Comparison of ENCODE assay signal across 18 cellular contexts in the genomic region with DNA sequence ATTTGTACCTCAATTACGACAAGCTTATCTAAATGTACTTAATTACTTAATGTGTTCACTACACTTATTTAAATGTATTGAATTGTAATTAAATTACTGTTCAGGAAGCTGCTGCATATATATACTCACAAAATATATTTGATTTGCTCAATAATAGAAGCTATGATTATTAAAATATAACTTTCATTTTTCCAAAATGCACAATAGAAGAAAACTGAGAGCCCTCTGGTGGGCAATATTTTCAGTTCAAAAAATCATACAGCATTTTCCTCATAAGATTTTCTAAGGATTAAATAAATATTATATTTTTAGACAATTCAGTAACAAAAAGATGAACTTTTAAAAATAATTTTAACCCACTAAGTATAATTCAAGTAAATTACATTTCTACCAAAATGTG.
DNase-seq lines count a peak whose midpoint lies in the region; ATAC-seq, FAIRE-seq and TF ChIP-seq lines count a peak whose summit lies in the region.
"Had no signal": no experiment of that assay in that cellular context is flagged by ENCODE, and none has a peak within 500 bp of the region (broad histone marks: within the 10 kb centered on the region; RNA-seq: fewer than 3 reads in every experiment).

No MANE protein-coding gene starts in this region.

- H3K27ac ChIP-seq in GM23248 (no peak overlapping the region), foreskin keratinocyte (no peak overlapping the region)
- H3K27ac ChIP-seq: gastroesophageal sphincter, stomach had no signal

- no peaks in the 10 kb centered on the region for H3K36me3 ChIP-seq in GM23248 (ENCODE audit: low read depth)
- H3K36me3 ChIP-seq: gastroesophageal sphincter, stomach had no signal

- peak; percentile 77 for FAIRE-seq in A204.1 (lab: Jason Lieb, UNC)

- H3K4me3 ChIP-seq in GM23248 (no peak overlapping the region), astrocyte of the cerebellum (ENCODE audit: low read depth, low read length) (no peak overlapping the region)
- H3K4me3 ChIP-seq: gastroesophageal sphincter, lung, stomach had no signal

- TF ChIP-seq CTCF in astrocyte of the cerebellum (IDR thresholded peaks at IDR 0.05; ENCODE audit: low read depth, low read length, missing control alignments) (peak; percentile 9), foreskin keratinocyte (conservative IDR thresholded peaks at IDR 0.05) (peak; percentile 58)

- H3F3A ChIP-seq in GM23248 (ENCODE audit: insufficient read depth): peaks cover 7% of the 10 kb centered on the region

- in situ Hi-C loops in GM23248 (cut with MboI) (no loop called here), astrocyte of the cerebellum (cut with HindIII; ENCODE audit: low sequenced_read_pairs) (no loop called here)

- ATAC-seq in foreskin keratinocyte (no peak), GM21529 (IDR thresholded peaks at IDR 0.05; ENCODE audit: unreplicated experiment) (no peak), HG03175 (IDR thresholded peaks at IDR 0.05; ENCODE audit: unreplicated experiment) (no peak)
- ATAC-seq: effector memory CD8-positive, alpha-beta T cell; gastroesophageal sphincter had no signal

- 94 to 100% methylated on average over 1 of the region's 1 CpG for WGBS in GM23248 (ENCODE audit: low coverage in 1 of 2, low lambda C conversion rate in 2 of 2, missing lambda C conversion rate in 2 of 2), 2 experiments

- H3K4me1 ChIP-seq in GM23248 (ENCODE audit: insufficient read depth) (peaks cover 12% of the 10 kb centered on the region), foreskin keratinocyte (no peaks in the 10 kb centered on the region)
- H3K4me1 ChIP-seq: gastroesophageal sphincter, stomach had no signal

- H3K9me2 ChIP-seq in GM23248 (ENCODE audit: insufficient read depth): no peaks in the 10 kb centered on the region

- H3K9ac ChIP-seq in GM23248: no peak overlapping the region

- DNase-seq in GM23248 (peak; percentile 18), astrocyte of the cerebellum (ENCODE audit: low read depth) (no peak), foreskin keratinocyte (no peak), NK-92 (lab: John Stamatoyannopoulos, UW; ENCODE audit: unreplicated experiment) (no peak)
- no peak for DNase-seq in stimulated activated CD4-positive, alpha-beta T cell treated with anti-CD3 and anti-CD28 coated beads, Interleukin-12 subunit alpha, Interleukin-12 subunit beta, amount 100 ng/mL, for 4 hours
- DNase-seq: activated CD4-positive, alpha-beta T cell treated with anti-CD3 and anti-CD28 coated beads, Interleukin-2, amount 50 U/mL, for 1 hour; central memory CD4-positive, alpha-beta T cell; effector memory CD8-positive, alpha-beta T cell; H7; naive B cell; NCI-H1436; NCI-H510A; stomach had no signal

- no peaks in the 10 kb centered on the region for H4K20me1 ChIP-seq in GM23248 (ENCODE audit: insufficient read depth)

- H3K79me2 ChIP-seq in GM23248 (ENCODE audit: insufficient read depth): no peaks in the 10 kb centered on the region

- no peaks in the 10 kb centered on the region for H3K27me3 ChIP-seq in GM23248 (replicated peaks; ENCODE audit: insufficient read depth)
- H3K27me3 ChIP-seq in foreskin keratinocyte: no peaks in the 10 kb centered on the region
- H3K27me3 ChIP-seq: gastroesophageal sphincter, stomach had no signal

- no peaks in the 10 kb centered on the region for H3K9me3 ChIP-seq in GM23248 (ENCODE audit: low read depth)
- H3K9me3 ChIP-seq: gastroesophageal sphincter had no signal

- no peak overlapping the region for H2AFZ ChIP-seq in GM23248

- no peak overlapping the region for H3K4me2 ChIP-seq in GM23248 (ENCODE audit: unreplicated experiment)
